Comparison of ENCODE assay signal across 20 cellular contexts in genomic region chr16:56029026-56029425, GRCh38.
"Had no signal": no experiment of that assay in that cellular context is flagged by ENCODE, and none has a peak within 500 bp of the region (broad histone marks: within the 10 kb centered on the region; RNA-seq: fewer than 3 reads in every experiment).

No MANE protein-coding gene starts in this region.

- H3K4me1 ChIP-seq: ascending aorta, gastroesophageal sphincter, left lung, spleen, testis, upper lobe of left lung had no signal

- DNase-seq: activated CD4-positive, CD25-positive, alpha-beta regulatory T cell treated with anti-CD3 and anti-CD28 coated beads, Interleukin-2, amount 50 U/mL, for 72 hours; activated CD8-positive, alpha-beta memory T cell treated with anti-CD3 and anti-CD28 coated beads for 24 hours; activated CD8-positive, alpha-beta memory T cell treated with anti-CD3 and anti-CD28 coated beads, Interleukin-2, amount 50 U/mL, for 48 hours; activated effector memory CD4-positive, alpha-beta T cell treated with anti-CD3 and anti-CD28 coated beads, Interleukin-2, amount 50 U/mL, for 16 hours; activated naive CD4-positive, alpha-beta T cell treated with anti-CD3 and anti-CD28 coated beads, Interleukin-2, amount 50 U/mL, for 16 hours; activated T-cell treated with anti-CD3 and anti-CD28 coated beads, Interleukin-2, amount 50 U/mL, for 48 hours; hippocampal formation; left lung; ovary; spleen; stimulated activated CD4-positive, alpha-beta T cell treated with anti-CD3 and anti-CD28 coated beads, Interleukin-4, amount 100 ng/mL, for 4 hours; testis; upper lobe of left lung had no signal

- ATAC-seq: esophagus mucosa; gastroesophageal sphincter; left lung; stimulated activated memory B cell treated with anti-CD40 and anti-IgM and Interleukin-4, amounts not matched to agents 10 μg/mL and 1 μg/mL and 100 μg/mL, for 72 hours had no signal

- H3K27ac ChIP-seq: ascending aorta, coronary artery, gastroesophageal sphincter, left lung, ovary, spleen, testis, upper lobe of left lung had no signal

- H3K27me3 Mint-ChIP-seq: stimulated activated memory B cell treated with anti-CD40 and anti-IgM and Interleukin-4, amounts not matched to agents 10 μg/mL and 1 μg/mL and 100 μg/mL, for 72 hours had no signal

- H3K4me3 Mint-ChIP-seq: central memory CD8-positive, alpha-beta T cell; stimulated activated memory B cell treated with anti-CD40 and anti-IgM and Interleukin-4, amounts not matched to agents 10 μg/mL and 1 μg/mL and 100 μg/mL, for 72 hours; T-helper 1 cell treated with Interleukin-12 subunit alpha and Interleukin-12 subunit beta and Interleukin-4 antibody, amounts not matched to agents 30 μg/mL and 1 μg/mL, for 36 hours had no signal

- H3K4me1 Mint-ChIP-seq: central memory CD8-positive, alpha-beta T cell; stimulated activated memory B cell treated with anti-CD40 and anti-IgM and Interleukin-4, amounts not matched to agents 10 μg/mL and 1 μg/mL and 100 μg/mL, for 72 hours had no signal

- H3K4me3 ChIP-seq: ascending aorta, coronary artery, gastroesophageal sphincter, left lung, ovary, spleen, testis, upper lobe of left lung had no signal

- H3K9me3 Mint-ChIP-seq: central memory CD8-positive, alpha-beta T cell; stimulated activated memory B cell treated with anti-CD40 and anti-IgM and Interleukin-4, amounts not matched to agents 10 μg/mL and 1 μg/mL and 100 μg/mL, for 72 hours; T-helper 1 cell treated with Interleukin-12 subunit alpha and Interleukin-12 subunit beta and Interleukin-4 antibody, amounts not matched to agents 30 μg/mL and 1 μg/mL, for 36 hours had no signal

- H3K36me3 Mint-ChIP-seq: stimulated activated memory B cell treated with anti-CD40 and anti-IgM and Interleukin-4, amounts not matched to agents 10 μg/mL and 1 μg/mL and 100 μg/mL, for 72 hours had no signal

- H3K36me3 ChIP-seq: ascending aorta, gastroesophageal sphincter, left lung, ovary, spleen, upper lobe of left lung had no signal

- H3K27ac Mint-ChIP-seq: stimulated activated memory B cell treated with anti-CD40 and anti-IgM and Interleukin-4, amounts not matched to agents 10 μg/mL and 1 μg/mL and 100 μg/mL, for 72 hours; T-helper 1 cell treated with Interleukin-12 subunit alpha and Interleukin-12 subunit beta and Interleukin-4 antibody, amounts not matched to agents 30 μg/mL and 1 μg/mL, for 36 hours had no signal

- H3K9me3 ChIP-seq: ascending aorta, gastroesophageal sphincter, left lung, ovary, spleen, testis, upper lobe of left lung had no signal

- H3K27me3 ChIP-seq: ascending aorta, left lung, ovary, testis, upper lobe of left lung had no signal
